In genomic region chr2:7424481-7424880, GRCh38 we compare ENCODE assay signal across 20 cellular contexts.
A peak's percentile ranks its signal among the peaks of the same experiment; 100 is the strongest.
DNase-seq lines count a peak whose midpoint lies in the region; ATAC-seq and TF ChIP-seq lines count a peak whose summit lies in the region.
"Had no signal": no experiment of that assay in that cellular context is flagged by ENCODE, and none has a peak within 500 bp of the region (broad histone marks: within the 10 kb centered on the region; RNA-seq: fewer than 3 reads in every experiment).

No MANE protein-coding gene starts in this region.

- in situ Hi-C loops in G401 (cut with HindIII; ENCODE audit: low sequenced_read_pairs) = no loop called here

- H3K27me3 ChIP-seq in upper lobe of right lung = no peaks in the 10 kb centered on the region

- H3K27ac ChIP-seq in upper lobe of right lung = no peak overlapping the region
- H3K27ac ChIP-seq: A549 had no signal

- no peaks in the 10 kb centered on the region for H3K4me1 ChIP-seq in upper lobe of right lung
- H3K4me1 ChIP-seq: A549 had no signal

- H3K36me3 ChIP-seq in upper lobe of right lung = no peaks in the 10 kb centered on the region

- no peak for ATAC-seq in upper lobe of right lung
- ATAC-seq: A549, GM23338, HCT116 had no signal

- no peak overlapping the region for H3K4me3 ChIP-seq in upper lobe of right lung
- H3K4me3 ChIP-seq: A549, GM23338 had no signal

- intact Hi-C loops in upper lobe of right lung (cut with DNase I) = no loop called here

- DNase-seq in DMS 273 (lab: John Stamatoyannopoulos, UW; ENCODE audit: unreplicated experiment) (peak; percentile 74), G401 (ENCODE audit: low spot score) (peak; percentile 90), NCI-H2171 (lab: John Stamatoyannopoulos, UW) (peak; percentile 37), NCI-H446 treated with DMSO at 0.1 percent for 48 hours (lab: John Stamatoyannopoulos, UW) (peak; percentile 69), AG08396 (ENCODE audit: low spot score) (no peak), upper lobe of right lung (no peak), hippocampal formation (lab: John Stamatoyannopoulos, UW) (no peak)
- no peak for DNase-seq in activated CD8-positive, alpha-beta memory T cell treated with anti-CD3 and anti-CD28 coated beads for 24 hours
- DNase-seq: 8988T; ACHN; Calu3; CD4-positive, alpha-beta memory T cell; COR-L47; DMS79; EL; GF-D8; H9 had no signal

- TF ChIP-seq CTCF in upper lobe of right lung (IDR thresholded peaks at IDR 0.05) = no peak

- H3K9me3 ChIP-seq in upper lobe of right lung = no peaks in the 10 kb centered on the region

Comparison
In these comparisons a context has a peak if more than half of its experiments do, and no peak if none do; other contexts are left out.
1. DNase-seq: peak in DMS 273 (single experiment), G401 (single experiment), NCI-H2171 (single experiment) and NCI-H446 treated with DMSO at 0.1 percent for 48 hours (single experiment); none in AG08396 (single experiment), upper lobe of right lung (single experiment), hippocampal formation (0 of 2) and activated CD8-positive, alpha-beta memory T cell treated with anti-CD3 and anti-CD28 coated beads for 24 hours (single experiment).